ENCODE assay signal across 16 cellular contexts in genomic region chr5:97022898-97023297, GRCh38.
A peak's percentile ranks its signal among the peaks of the same experiment; 100 is the strongest.
DNase-seq lines count a peak whose midpoint lies in the region; ATAC-seq and TF ChIP-seq lines count a peak whose summit lies in the region.
"Had no signal": no experiment of that assay in that cellular context is flagged by ENCODE, and none has a peak within 500 bp of the region (broad histone marks: within the 10 kb centered on the region; RNA-seq: fewer than 3 reads in every experiment).

No MANE protein-coding gene starts in this region.

- no peak for TF ChIP-seq POLR2A in tibial nerve (IDR thresholded peaks at IDR 0.05)

- peaks cover 43% of the 10 kb centered on the region for H3K36me3 Mint-ChIP-seq in activated CD8-positive, alpha-beta T cell treated with anti-CD3 and anti-CD28 coated beads for 36 hours (ENCODE audit: low read depth)
- H3K36me3 Mint-ChIP-seq in WTC11 = no peaks in the 10 kb centered on the region

- CTCF ChIA-PET in activated CD8-positive, alpha-beta T cell treated with anti-CD3 and anti-CD28 coated beads for 36 hours (lab: Charles Lee) = interaction anchor here (1.0 to 1.6 kb wide), 2 partner anchors 139 to 154 kb away, joined by 3 to 6 read pairs; no protein-coding TSS in a partner anchor
- CTCF ChIA-PET in WTC11 (lab: Charles Lee) = no interaction called here

- peak overlapping the region; percentile 19 to 76 for H3K27ac Mint-ChIP-seq in stimulated activated naive CD8-positive, alpha-beta T cell treated with anti-CD3 and anti-CD28 coated beads, Interleukin-15, amount 100 ng/mL, for 72 hours
- peak overlapping the region; percentile 46 for H3K27ac Mint-ChIP-seq in activated CD8-positive, alpha-beta T cell treated with anti-CD3 and anti-CD28 coated beads for 36 hours
- no peak overlapping the region for H3K27ac Mint-ChIP-seq in WTC11

- H3K4me3 ChIP-seq in tibial nerve = no peak overlapping the region
- H3K4me3 ChIP-seq: hepatocyte, Peyer's patch, upper lobe of right lung had no signal

- peaks cover 17% of the 10 kb centered on the region for H3K4me1 Mint-ChIP-seq in stimulated activated naive CD8-positive, alpha-beta T cell treated with anti-CD3 and anti-CD28 coated beads, Interleukin-15, amount 100 ng/mL, for 72 hours
- peaks cover 20% of the 10 kb centered on the region for H3K4me1 Mint-ChIP-seq in activated CD8-positive, alpha-beta T cell treated with anti-CD3 and anti-CD28 coated beads for 36 hours (ENCODE audit: low read depth)
- peaks cover 6% of the 10 kb centered on the region for H3K4me1 Mint-ChIP-seq in WTC11

- H3K4me3 Mint-ChIP-seq in stimulated activated naive CD8-positive, alpha-beta T cell treated with anti-CD3 and anti-CD28 coated beads, Interleukin-15, amount 100 ng/mL, for 72 hours = peak overlapping the region in 1 of 2 donors; percentile 9
- no peak overlapping the region for H3K4me3 Mint-ChIP-seq in activated CD8-positive, alpha-beta T cell treated with anti-CD3 and anti-CD28 coated beads for 36 hours
- H3K4me3 Mint-ChIP-seq in WTC11 = no peak overlapping the region

- H3K27ac ChIP-seq in tibial nerve = no peak overlapping the region
- H3K27ac ChIP-seq: hepatocyte, Peyer's patch, upper lobe of right lung had no signal

- no peak for DNase-seq in stimulated activated naive CD8-positive, alpha-beta T cell treated with anti-CD3 and anti-CD28 coated beads, Interleukin-15, amount 100 ng/mL, for 72 hours
- DNase-seq in stimulated activated naive CD8-positive, alpha-beta T cell treated with anti-CD3 and anti-CD28 coated beads, Interleukin-15, Interleukin-2, amounts not matched to agents 100 U/mL and 50 U/mL, for 24 hours = no peak
- DNase-seq in KBM-7 (peak; percentile 43), Ammon's horn (ENCODE audit: low spot score) (no peak), WTC11 (ENCODE audit: low spot score) (no peak), tibial nerve (ENCODE audit: low spot score in 2 of 2) (no peak), NCI-H345 (lab: John Stamatoyannopoulos, UW) (no peak)
- peak; percentile 13 for DNase-seq in activated CD8-positive, alpha-beta T cell treated with anti-CD3 and anti-CD28 coated beads for 36 hours
- DNase-seq: cortex of kidney; DMS79 treated with DMSO at 0.1 percent for 48 hours; HCEC 1CT; NCI-H1092; Peyer's patch; stimulated activated CD8-positive, alpha-beta memory T cell treated with anti-CD3 and anti-CD28 coated beads, Interleukin-4, amount 100 ng/mL, for 48 hours; upper lobe of right lung had no signal

- H3K4me1 ChIP-seq in tibial nerve = peaks cover 0 to 2% (median 0%) of the 10 kb centered on the region in 4 donors
- H3K4me1 ChIP-seq: Peyer's patch, upper lobe of right lung had no signal

- no peaks in the 10 kb centered on the region for H3K27me3 Mint-ChIP-seq in stimulated activated naive CD8-positive, alpha-beta T cell treated with anti-CD3 and anti-CD28 coated beads, Interleukin-15, amount 100 ng/mL, for 72 hours
- H3K27me3 Mint-ChIP-seq in activated CD8-positive, alpha-beta T cell treated with anti-CD3 and anti-CD28 coated beads for 36 hours = no peaks in the 10 kb centered on the region
- no peaks in the 10 kb centered on the region for H3K27me3 Mint-ChIP-seq in WTC11 (ENCODE audit: low read depth)

- H3K9me3 Mint-ChIP-seq in stimulated activated naive CD8-positive, alpha-beta T cell treated with anti-CD3 and anti-CD28 coated beads, Interleukin-15, amount 100 ng/mL, for 72 hours = no peaks in the 10 kb centered on the region
- no peaks in the 10 kb centered on the region for H3K9me3 Mint-ChIP-seq in activated CD8-positive, alpha-beta T cell treated with anti-CD3 and anti-CD28 coated beads for 36 hours
- no peaks in the 10 kb centered on the region for H3K9me3 Mint-ChIP-seq in WTC11

- TF ChIP-seq EP300 in tibial nerve (IDR thresholded peaks at IDR 0.05) = no peak

- H3K27me3 ChIP-seq in tibial nerve = no peaks in the 10 kb centered on the region
- H3K27me3 ChIP-seq: hepatocyte, Peyer's patch, upper lobe of right lung had no signal

- intact Hi-C loops in activated CD8-positive, alpha-beta T cell treated with anti-CD3 and anti-CD28 coated beads for 36 hours (cut with micrococcal nuclease) = no loop called here

- 86 to 93% methylated on average over 1 of the region's 1 CpG for WGBS in tibial nerve, 2 donors

- no peak for TF ChIP-seq CTCF in activated CD8-positive, alpha-beta T cell treated with anti-CD3 and anti-CD28 coated beads for 36 hours (IDR thresholded peaks at IDR 0.05)
- no peak for TF ChIP-seq CTCF in WTC11 (IDR thresholded peaks at IDR 0.05)
- no peak for TF ChIP-seq CTCF in tibial nerve (IDR thresholded peaks at IDR 0.05)

- peaks cover 5 to 78% (median 8%) of the 10 kb centered on the region in 3 donors for H3K36me3 ChIP-seq in tibial nerve

- in situ Hi-C loops in KBM-7 (cut with MboI; ENCODE audit: low pct_unique_long_range_greater_than_20kb, low sequenced_read_pairs) = no loop called here

- POLR2A ChIA-PET in activated CD8-positive, alpha-beta T cell treated with anti-CD3 and anti-CD28 coated beads for 36 hours (lab: Charles Lee) = no interaction called here
- POLR2A ChIA-PET in WTC11 (lab: Charles Lee) = no interaction called here

- ATAC-seq in stimulated activated naive CD8-positive, alpha-beta T cell treated with anti-CD3 and anti-CD28 coated beads, Interleukin-15, amount 100 ng/mL, for 72 hours = peak; percentile 90
- ATAC-seq in stimulated activated naive CD8-positive, alpha-beta T cell treated with anti-CD3 and anti-CD28 coated beads, Interleukin-15, Interleukin-2, amounts not matched to agents 100 U/mL and 50 U/mL, for 24 hours = no peak
- ATAC-seq in activated CD8-positive, alpha-beta T cell treated with anti-CD3 and anti-CD28 coated beads for 36 hours = peak; percentile 68
- ATAC-seq in WTC11 = no peak
- ATAC-seq: upper lobe of right lung had no signal

- no peaks in the 10 kb centered on the region for H3K9me3 ChIP-seq in tibial nerve
- H3K9me3 ChIP-seq: Peyer's patch, upper lobe of right lung had no signal

TF ChIP-seq in WTC11, 78 proteins besides CTCF, POLR2A, EP300 and RAD21 (continues in another document):
- TF ChIP-seq ZNF317 (CRISPR knock-in tag; IDR thresholded peaks at IDR 0.05; ENCODE audit: borderline replicate concordance, low read depth) (no peak), IRF1 (CRISPR knock-in tag; IDR thresholded peaks at IDR 0.05) (no peak), ZNF671 (CRISPR knock-in tag; IDR thresholded peaks at IDR 0.05) (no peak), TEAD4 (CRISPR knock-in tag; IDR thresholded peaks at IDR 0.05) (no peak), PRDM15 (CRISPR knock-in tag; IDR thresholded peaks at IDR 0.05) (no peak), SMAD3 (CRISPR knock-in tag; IDR thresholded peaks at IDR 0.05; ENCODE audit: borderline replicate concordance) (no peak), SP1 (CRISPR knock-in tag; conservative IDR thresholded peaks at IDR 0.05) (no peak)
- TF ChIP-seq, protein P1, sequence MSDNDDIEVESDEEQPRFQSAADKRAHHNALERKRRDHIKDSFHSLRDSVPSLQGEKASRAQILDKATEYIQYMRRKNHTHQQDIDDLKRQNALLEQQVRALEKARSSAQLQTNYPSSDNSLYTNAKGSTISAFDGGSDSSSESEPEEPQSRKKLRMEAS (CRISPR knock-in tag; IDR thresholded peaks at IDR 0.05) = no peak
- TF ChIP-seq, protein P2, sequence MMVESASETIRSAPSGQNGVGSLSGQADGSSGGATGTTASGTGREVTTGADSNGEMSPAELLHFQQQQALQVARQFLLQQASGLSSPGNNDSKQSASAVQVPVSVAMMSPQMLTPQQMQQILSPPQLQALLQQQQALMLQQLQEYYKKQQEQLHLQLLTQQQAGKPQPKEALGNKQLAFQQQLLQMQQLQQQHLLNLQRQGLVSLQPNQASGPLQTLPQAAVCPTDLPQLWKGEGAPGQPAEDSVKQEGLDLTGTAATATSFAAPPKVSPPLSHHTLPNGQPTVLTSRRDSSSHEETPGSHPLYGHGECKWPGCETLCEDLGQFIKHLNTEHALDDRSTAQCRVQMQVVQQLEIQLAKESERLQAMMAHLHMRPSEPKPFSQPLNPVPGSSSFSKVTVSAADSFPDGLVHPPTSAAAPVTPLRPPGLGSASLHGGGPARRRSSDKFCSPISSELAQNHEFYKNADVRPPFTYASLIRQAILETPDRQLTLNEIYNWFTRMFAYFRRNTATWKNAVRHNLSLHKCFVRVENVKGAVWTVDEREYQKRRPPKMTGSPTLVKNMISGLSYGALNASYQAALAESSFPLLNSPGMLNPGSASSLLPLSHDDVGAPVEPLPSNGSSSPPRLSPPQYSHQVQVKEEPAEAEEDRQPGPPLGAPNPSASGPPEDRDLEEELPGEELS (CRISPR knock-in tag; IDR thresholded peaks at IDR 0.05) = no peak

Comparison
In these comparisons a context has a peak if more than half of its experiments do, and no peak if none do; other contexts are left out.
1. ATAC-seq: peak in stimulated activated naive CD8-positive, alpha-beta T cell treated with anti-CD3 and anti-CD28 coated beads, Interleukin-15, amount 100 ng/mL, for 72 hours (single experiment) and activated CD8-positive, alpha-beta T cell treated with anti-CD3 and anti-CD28 coated beads for 36 hours (single experiment); none in stimulated activated naive CD8-positive, alpha-beta T cell treated with anti-CD3 and anti-CD28 coated beads, Interleukin-15, Interleukin-2, amounts not matched to agents 100 U/mL and 50 U/mL, for 24 hours (single experiment) and WTC11 (single experiment).
2. DNase-seq: peak in KBM-7 (single experiment) and activated CD8-positive, alpha-beta T cell treated with anti-CD3 and anti-CD28 coated beads for 36 hours (single experiment); none in stimulated activated naive CD8-positive, alpha-beta T cell treated with anti-CD3 and anti-CD28 coated beads, Interleukin-15, amount 100 ng/mL, for 72 hours (0 of 2), stimulated activated naive CD8-positive, alpha-beta T cell treated with anti-CD3 and anti-CD28 coated beads, Interleukin-15, Interleukin-2, amounts not matched to agents 100 U/mL and 50 U/mL, for 24 hours (single experiment), Ammon's horn (single experiment), WTC11 (single experiment), tibial nerve (0 of 2) and NCI-H345 (single experiment).